Comparison of ENCODE assay signal across 15 cellular contexts in genomic region chr17:77481476-77482374, GRCh38.
DNase-seq lines count a peak whose midpoint lies in the region; ATAC-seq and TF ChIP-seq lines count a peak whose summit lies in the region.
"Had no signal": no experiment of that assay in that cellular context is flagged by ENCODE, and none has a peak within 500 bp of the region (broad histone marks: within the 10 kb centered on the region; RNA-seq: fewer than 3 reads in every experiment).

No MANE protein-coding gene starts in this region.

- H3K4me1 Mint-ChIP-seq in WTC11 (peaks cover 38% of the 10 kb centered on the region), mesothelial cell of epicardium (peaks cover 43% of the 10 kb centered on the region)

- H3K9me3 Mint-ChIP-seq in WTC11 (no peaks in the 10 kb centered on the region), mesothelial cell of epicardium (no peaks in the 10 kb centered on the region)

- peak overlapping the region; percentile 82 for H3K27ac Mint-ChIP-seq in WTC11
- H3K27ac Mint-ChIP-seq in mesothelial cell of epicardium = peak overlapping the region; percentile 88

- CTCF ChIA-PET in WTC11 (lab: Charles Lee) = interaction anchor here (3.4 kb wide), 1 partner anchor 52 kb away, joined by 11 read pairs; no protein-coding TSS in a partner anchor

- no peaks in the 10 kb centered on the region for H3K27me3 ChIP-seq in heart left ventricle
- no peaks in the 10 kb centered on the region for H3K27me3 ChIP-seq in thymus (ENCODE audit: control insufficient read depth, insufficient read depth)
- H3K27me3 ChIP-seq: Peyer's patch had no signal

- peaks cover 0 to 28% (median 18%) of the 10 kb centered on the region in 9 donors for H3K36me3 ChIP-seq in heart left ventricle
- H3K36me3 ChIP-seq in thymus (ENCODE audit: control insufficient read depth, insufficient read depth) = peaks cover 74% of the 10 kb centered on the region

- ATAC-seq in Right ventricle myocardium superior (ENCODE audit: poor library complexity) (no peak), heart left ventricle (no peak), WTC11 (no peak), HG03135 (IDR thresholded peaks at IDR 0.05; ENCODE audit: unreplicated experiment) (no peak)
- no peak for ATAC-seq in activated CD4-positive, CD25-positive, alpha-beta regulatory T cell treated with anti-CD3 and anti-CD28 coated beads, Interleukin-2, amount 50 U/mL, for 24 hours

- POLR2A ChIA-PET in WTC11 (lab: Charles Lee) = interaction anchor here (1.2 kb wide), 1 partner anchor 30 kb away, joined by 3 read pairs; no protein-coding TSS in a partner anchor

- H3K4me3 ChIP-seq in heart left ventricle (no peak overlapping the region), thymus (ENCODE audit: low read length) (no peak overlapping the region)
- H3K4me3 ChIP-seq: Peyer's patch, smooth muscle cell had no signal

- H3K36me3 Mint-ChIP-seq in WTC11 (no peaks in the 10 kb centered on the region; the same call in none of the 2 replicates), mesothelial cell of epicardium (peaks cover 8% of the 10 kb centered on the region)

- peak overlapping the region in 1 of 12 donors; percentile 88 for H3K27ac ChIP-seq in heart left ventricle
- H3K27ac ChIP-seq in thymus (ENCODE audit: low read depth) = peak overlapping the region; percentile 10
- H3K27ac ChIP-seq: epithelial cell of prostate, Peyer's patch had no signal

- intact Hi-C loops in Right ventricle myocardium superior (cut with DNase I) = no loop called here
- intact Hi-C loops in heart left ventricle (cut with DNase I) = no loop called here

- DNase-seq in Right ventricle myocardium superior = peak; percentile 30
- no peak for DNase-seq in heart left ventricle
- no peak for DNase-seq in WTC11 (ENCODE audit: low spot score)
- no peak for DNase-seq in mesothelial cell of epicardium (ENCODE audit: low spot score in 2 of 2, unreplicated experiment in 2 of 2)
- no peak for DNase-seq in SHP77 treated with DMSO at 0.1 percent for 48 hours (lab: John Stamatoyannopoulos, UW)
- DNase-seq: head of caudate nucleus, NCI-H2029 treated with DMSO at 0.1 percent for 48 hours, NCI-H526 treated with DMSO at 0.1 percent for 48 hours, Peyer's patch, T1000 had no signal

- 88 to 91% (median 89%) methylated on average over 28 to 35 of the region's 35 CpGs for WGBS in heart left ventricle, 4 donors
- WGBS in thymus = 97% methylated on average over 35 of the region's 35 CpGs

- H3K27me3 Mint-ChIP-seq in WTC11 (ENCODE audit: low read depth) (no peaks in the 10 kb centered on the region), mesothelial cell of epicardium (ENCODE audit: low read depth) (no peaks in the 10 kb centered on the region)

- no peak for TF ChIP-seq CTCF in heart left ventricle (IDR thresholded peaks at IDR 0.05)
- no peak for TF ChIP-seq CTCF in WTC11 (IDR thresholded peaks at IDR 0.05)
- no peak for TF ChIP-seq CTCF in mesothelial cell of epicardium (IDR thresholded peaks at IDR 0.05; ENCODE audit: unreplicated experiment)

- H3K4me1 ChIP-seq in heart left ventricle (peaks cover 0 to 37% (median 25%) of the 10 kb centered on the region in 12 donors), thymus (ENCODE audit: control insufficient read depth, insufficient read depth, low read length) (peaks cover 8% of the 10 kb centered on the region)

- TF ChIP-seq POLR2A in heart left ventricle (IDR thresholded peaks at IDR 0.05) = no peak

- H3K4me3 Mint-ChIP-seq in WTC11 (no peak overlapping the region), mesothelial cell of epicardium (no peak overlapping the region)

- no peaks in the 10 kb centered on the region for H3K9me3 ChIP-seq in heart left ventricle
- H3K9me3 ChIP-seq in thymus (ENCODE audit: control insufficient read depth) = no peaks in the 10 kb centered on the region
- H3K9me3 ChIP-seq: Peyer's patch had no signal

TF ChIP-seq in WTC11, 78 proteins besides CTCF, POLR2A, EP300 and RAD21:
- TF ChIP-seq HMGA2 (CRISPR knock-in tag; IDR thresholded peaks at IDR 0.05) (no peak), SMAD4 (CRISPR knock-in tag; IDR thresholded peaks at IDR 0.05) (no peak), ZNF121 (CRISPR knock-in tag; IDR thresholded peaks at IDR 0.05) (no peak), ZNF219 (CRISPR knock-in tag; IDR thresholded peaks at IDR 0.05; ENCODE audit: borderline replicate concordance) (no peak), CREM (CRISPR knock-in tag; IDR thresholded peaks at IDR 0.05) (no peak), TP53 (CRISPR knock-in tag; IDR thresholded peaks at IDR 0.05) (no peak), NR2C2 (CRISPR knock-in tag; IDR thresholded peaks at IDR 0.05) (no peak)
